ENCODE assay signal across 10 cellular contexts in the genomic region with DNA sequence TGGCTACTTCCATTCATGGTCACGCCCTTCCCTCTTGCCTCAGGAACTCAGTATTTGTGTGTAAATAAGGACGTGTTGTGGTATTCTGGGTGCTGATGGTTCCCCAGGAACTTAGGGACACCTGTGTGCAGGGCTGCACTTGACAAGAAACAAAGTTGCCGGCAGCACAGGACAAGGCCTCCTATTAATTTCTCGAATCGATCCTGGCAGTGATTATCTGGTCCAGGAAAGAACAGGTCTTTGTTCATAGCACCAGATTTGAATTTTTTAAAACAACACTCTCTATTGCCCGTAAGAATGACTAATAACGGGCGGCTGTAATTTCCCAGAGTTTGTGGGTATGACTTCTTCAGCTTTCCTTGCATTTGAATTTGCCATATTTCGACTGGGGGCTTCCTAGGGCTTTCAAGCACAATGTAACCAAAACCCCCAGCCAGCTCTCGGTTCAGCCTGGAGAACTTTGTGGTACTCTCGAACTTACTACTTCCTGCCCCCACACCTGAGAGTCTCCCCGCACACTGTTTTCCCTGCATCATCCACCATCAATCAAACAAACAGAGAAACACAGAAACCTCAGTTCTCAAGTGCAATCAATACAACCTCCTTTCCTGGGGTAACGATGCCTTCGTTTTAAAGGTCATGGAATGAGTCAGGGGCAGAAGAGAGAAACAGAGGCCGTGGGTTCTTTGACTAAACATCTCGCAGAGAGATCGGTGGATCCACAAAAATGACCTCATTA.
DNase-seq lines count a peak whose midpoint lies in the region; ATAC-seq and TF ChIP-seq lines count a peak whose summit lies in the region.
"Had no signal": no experiment of that assay in that cellular context is flagged by ENCODE, and none has a peak within 500 bp of the region (broad histone marks: within the 10 kb centered on the region; RNA-seq: fewer than 3 reads in every experiment).

No MANE protein-coding gene starts in this region.

- H3K4me1 Mint-ChIP-seq in T-cell: peaks cover 45 to 72% (median 61%) of the 10 kb centered on the region in 3 donors

- CTCF ChIA-PET in T-cell (lab: Charles Lee): interaction anchor here (0.6 to 1.6 kb wide), 5 partner anchors 15 to 205 kb away, joined by 3 to 4 read pairs (median 3); no protein-coding TSS in a partner anchor

- ATAC-seq in GM19452 (IDR thresholded peaks at IDR 0.05; ENCODE audit: unreplicated experiment) (peak; percentile 49), T-cell (replicated peaks in 1 of 4) (peak; percentile 80 to 93 (median 86))

- POLR2A ChIA-PET in T-cell (lab: Charles Lee): interaction anchor here in 1 of 2 donors (0.6 to 1.2 kb wide), 4 partner anchors 55 to 1323 kb away, joined by 3 to 9 read pairs (median 4); no protein-coding TSS in a partner anchor

- H3K27ac ChIP-seq in coronary artery: no peak overlapping the region
- H3K27ac ChIP-seq: left ventricle myocardium inferior had no signal

- H3K4me3 ChIP-seq in coronary artery: no peak overlapping the region
- H3K4me3 ChIP-seq: left ventricle myocardium inferior had no signal

- H3K36me3 Mint-ChIP-seq in T-cell: peaks cover 9% of the 10 kb centered on the region

- peak overlapping the region; percentile 94 to 99 for H3K27ac Mint-ChIP-seq in T-cell

- DNase-seq in T-cell: peak in 31 of 34 experiments; percentile 5 to 46 (median 27)
- DNase-seq in activated naive CD4-positive, alpha-beta T cell treated with anti-CD3 and anti-CD28 coated beads, Interleukin-2, amount 50 U/mL, for 16 hours: peak; percentile 74
- DNase-seq in stimulated activated CD8-positive, alpha-beta memory T cell treated with anti-CD3 and anti-CD28 coated beads, Interleukin-4, amount 100 ng/mL, for 24 hours (ENCODE audit: low read depth): peak; percentile 20
- DNase-seq in coronary artery (ENCODE audit: low spot score): no peak
- no peak for DNase-seq in NCI-H2196 (lab: John Stamatoyannopoulos, UW; ENCODE audit: unreplicated experiment)
- DNase-seq in NCI-H2029 (lab: John Stamatoyannopoulos, UW): no peak
- no peak for DNase-seq in dermis blood vessel endothelial cell
- DNase-seq: left ventricle myocardium inferior, NCI-H1417 had no signal

- no peak for TF ChIP-seq CTCF in coronary artery (IDR thresholded peaks at IDR 0.05)

- peak overlapping the region; percentile 65 to 81 (median 74) for H3K4me3 Mint-ChIP-seq in T-cell

- H3K27me3 Mint-ChIP-seq in T-cell: no peaks in the 10 kb centered on the region

- no peaks in the 10 kb centered on the region for H3K9me3 Mint-ChIP-seq in T-cell

Comparison
In these comparisons a context has a peak if more than half of its experiments do, and no peak if none do; other contexts are left out.
1. DNase-seq: peak in T-cell (31 of 34), activated naive CD4-positive, alpha-beta T cell treated with anti-CD3 and anti-CD28 coated beads, Interleukin-2, amount 50 U/mL, for 16 hours (single experiment) and stimulated activated CD8-positive, alpha-beta memory T cell treated with anti-CD3 and anti-CD28 coated beads, Interleukin-4, amount 100 ng/mL, for 24 hours (single experiment); none in coronary artery (single experiment), NCI-H2196 (single experiment), NCI-H2029 (single experiment) and dermis blood vessel endothelial cell (single experiment).